In genomic region chrX:3143043-3143799, GRCh38 we compare ENCODE assay signal across 1 cellular context.
TF ChIP-seq lines count a peak whose summit lies in the region.

No MANE protein-coding gene starts in this region.

TF ChIP-seq in GM12878, 131 proteins besides CTCF, POLR2A, EP300 and RAD21 (continued from another document):
- no peak for TF ChIP-seq RFX5 (IDR thresholded peaks at IDR 0.05; ENCODE audit: low read depth, low read length)
- no peak for TF ChIP-seq YY1 (IDR thresholded peaks at IDR 0.05; ENCODE audit: low read depth, low read length)
- TF ChIP-seq KDM1A (IDR thresholded peaks at IDR 0.05; ENCODE audit: borderline replicate concordance): no peak
